Comparison of ENCODE assay signal across 14 cellular contexts in the genomic region with DNA sequence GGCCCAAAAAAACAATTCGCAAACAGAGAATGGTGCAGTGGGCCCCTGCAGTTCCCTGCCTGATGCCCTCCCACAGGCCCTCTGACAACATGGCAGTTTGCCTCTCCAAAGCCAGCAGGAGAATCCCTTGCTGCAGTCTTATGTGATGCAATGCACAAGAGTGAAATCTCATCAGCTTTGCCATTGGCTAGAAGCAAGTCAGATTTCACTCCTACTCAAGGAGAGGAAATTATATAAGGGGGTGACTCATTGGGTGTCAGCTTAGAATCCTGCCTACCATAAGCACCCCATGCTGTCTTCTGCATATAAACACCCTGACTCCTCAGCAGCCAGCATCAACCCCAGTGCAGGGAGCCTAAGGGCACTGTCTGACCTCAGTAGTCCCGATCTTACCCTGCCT.
DNase-seq lines count a peak whose midpoint lies in the region; ATAC-seq and TF ChIP-seq lines count a peak whose summit lies in the region.
"Had no signal": no experiment of that assay in that cellular context is flagged by ENCODE, and none has a peak within 500 bp of the region (broad histone marks: within the 10 kb centered on the region; RNA-seq: fewer than 3 reads in every experiment).

No MANE protein-coding gene starts in this region.

- in situ Hi-C loops in GM13976 (cut with MboI; ENCODE audit: low sequenced_read_pairs, unreplicated experiment) = no loop called here

- no peak overlapping the region for H3K27ac ChIP-seq in adrenal gland

- H3K36me3 ChIP-seq in adipocyte (ENCODE audit: control insufficient read depth, insufficient read depth, low read length, severe bottlenecking) (no peaks in the 10 kb centered on the region), adrenal gland (replicated peaks in 1 of 2) (no peaks in the 10 kb centered on the region)

- H3K27me3 Mint-ChIP-seq in stimulated activated naive CD8-positive, alpha-beta T cell treated with anti-CD3 and anti-CD28 coated beads, Interleukin-15, amount 100 ng/mL, for 72 hours = peaks cover 32% of the 10 kb centered on the region
- H3K27me3 Mint-ChIP-seq: memory B cell, T-helper 17 cell had no signal

- TF ChIP-seq POLR2A in adrenal gland (IDR thresholded peaks at IDR 0.05) = no peak

- H3K9me3 Mint-ChIP-seq in stimulated activated naive CD8-positive, alpha-beta T cell treated with anti-CD3 and anti-CD28 coated beads, Interleukin-15, amount 100 ng/mL, for 72 hours = peaks cover 0 to 13% of the 10 kb centered on the region in 2 donors
- H3K9me3 Mint-ChIP-seq: activated naive CD4-positive, alpha-beta T cell treated with anti-CD3 and anti-CD28 coated beads for 36 hours had no signal

- WGBS in adrenal gland, 4 donors = 84 to 91% (median 88%) methylated on average over 2 of the region's 2 CpGs

- no peaks in the 10 kb centered on the region for H3K9me3 ChIP-seq in adipocyte (ENCODE audit: control insufficient read depth, low read length)
- H3K9me3 ChIP-seq in adrenal gland (replicated peaks in 1 of 3) = no peaks in the 10 kb centered on the region

- no peaks in the 10 kb centered on the region for H3K27me3 ChIP-seq in adipocyte (replicated peaks; ENCODE audit: control insufficient read depth, insufficient read depth, low read length)
- H3K27me3 ChIP-seq in adrenal gland = no peaks in the 10 kb centered on the region

- H3K4me1 ChIP-seq in adipocyte (ENCODE audit: control insufficient read depth, insufficient read depth, low read length) (peaks cover 37% of the 10 kb centered on the region), adrenal gland (replicated peaks in 1 of 2) (no peaks in the 10 kb centered on the region)

- H3K4me1 Mint-ChIP-seq in stimulated activated naive CD8-positive, alpha-beta T cell treated with anti-CD3 and anti-CD28 coated beads, Interleukin-15, amount 100 ng/mL, for 72 hours = no peaks in the 10 kb centered on the region
- H3K4me1 Mint-ChIP-seq: memory B cell, T-helper 17 cell had no signal

- intact Hi-C loops in adrenal gland (cut with DNase I) = no loop called here

- no peak for DNase-seq in stimulated activated naive CD8-positive, alpha-beta T cell treated with anti-CD3 and anti-CD28 coated beads, Interleukin-15, amount 100 ng/mL, for 72 hours
- no peak for DNase-seq in stimulated activated naive CD8-positive, alpha-beta T cell treated with anti-CD3 and anti-CD28 coated beads, Interleukin-15, Interleukin-2, amounts not matched to agents 100 U/mL and 50 U/mL, for 24 hours
- DNase-seq in adipocyte (ENCODE audit: low read depth) (peak; percentile 70), fibroblast of the conjunctiva (ENCODE audit: low read depth) (peak; percentile 87), GM13976 (ENCODE audit: low spot score) (no peak), NCI-H446 treated with DMSO at 0.1 percent for 48 hours (lab: John Stamatoyannopoulos, UW) (no peak), adrenal gland (no peak), SK-N-DZ (ENCODE audit: low spot score) (no peak)
- DNase-seq: ACHN; activated naive CD4-positive, alpha-beta T cell treated with anti-CD3 and anti-CD28 coated beads for 36 hours; NCI-H1694; retina; T-helper 17 cell had no signal

- no peak for TF ChIP-seq CTCF in GM13976 (IDR thresholded peaks at IDR 0.05; ENCODE audit: borderline replicate concordance, control extremely low read depth, extremely low read depth, insufficient read depth, missing control alignments)
- no peak for TF ChIP-seq CTCF in adrenal gland (IDR thresholded peaks at IDR 0.05)

- H3K4me3 ChIP-seq in adipocyte (ENCODE audit: low read length) (no peak overlapping the region), adrenal gland (no peak overlapping the region)

- no peak overlapping the region for H3K27ac Mint-ChIP-seq in stimulated activated naive CD8-positive, alpha-beta T cell treated with anti-CD3 and anti-CD28 coated beads, Interleukin-15, amount 100 ng/mL, for 72 hours
- H3K27ac Mint-ChIP-seq: activated naive CD4-positive, alpha-beta T cell treated with anti-CD3 and anti-CD28 coated beads for 36 hours; memory B cell; T-helper 17 cell had no signal

- H3K9ac ChIP-seq in adipocyte (ENCODE audit: low read length) = no peak overlapping the region

- ATAC-seq in stimulated activated naive CD8-positive, alpha-beta T cell treated with anti-CD3 and anti-CD28 coated beads, Interleukin-15, amount 100 ng/mL, for 72 hours = peak; percentile 9
- no peak for ATAC-seq in stimulated activated naive CD8-positive, alpha-beta T cell treated with anti-CD3 and anti-CD28 coated beads, Interleukin-15, Interleukin-2, amounts not matched to agents 100 U/mL and 50 U/mL, for 24 hours
- ATAC-seq: T-helper 17 cell had no signal

- no peak overlapping the region for H3K4me3 Mint-ChIP-seq in stimulated activated naive CD8-positive, alpha-beta T cell treated with anti-CD3 and anti-CD28 coated beads, Interleukin-15, amount 100 ng/mL, for 72 hours
- H3K4me3 Mint-ChIP-seq: activated naive CD4-positive, alpha-beta T cell treated with anti-CD3 and anti-CD28 coated beads for 36 hours; memory B cell; T-helper 17 cell had no signal

Comparison
In these comparisons a context has a peak if more than half of its experiments do, and no peak if none do; other contexts are left out.
1. DNase-seq: peak in adipocyte (single experiment) and fibroblast of the conjunctiva (single experiment); none in stimulated activated naive CD8-positive, alpha-beta T cell treated with anti-CD3 and anti-CD28 coated beads, Interleukin-15, amount 100 ng/mL, for 72 hours (0 of 2), stimulated activated naive CD8-positive, alpha-beta T cell treated with anti-CD3 and anti-CD28 coated beads, Interleukin-15, Interleukin-2, amounts not matched to agents 100 U/mL and 50 U/mL, for 24 hours (single experiment), GM13976 (single experiment), NCI-H446 treated with DMSO at 0.1 percent for 48 hours (single experiment), adrenal gland (0 of 7) and SK-N-DZ (single experiment).